In the genomic region with DNA sequence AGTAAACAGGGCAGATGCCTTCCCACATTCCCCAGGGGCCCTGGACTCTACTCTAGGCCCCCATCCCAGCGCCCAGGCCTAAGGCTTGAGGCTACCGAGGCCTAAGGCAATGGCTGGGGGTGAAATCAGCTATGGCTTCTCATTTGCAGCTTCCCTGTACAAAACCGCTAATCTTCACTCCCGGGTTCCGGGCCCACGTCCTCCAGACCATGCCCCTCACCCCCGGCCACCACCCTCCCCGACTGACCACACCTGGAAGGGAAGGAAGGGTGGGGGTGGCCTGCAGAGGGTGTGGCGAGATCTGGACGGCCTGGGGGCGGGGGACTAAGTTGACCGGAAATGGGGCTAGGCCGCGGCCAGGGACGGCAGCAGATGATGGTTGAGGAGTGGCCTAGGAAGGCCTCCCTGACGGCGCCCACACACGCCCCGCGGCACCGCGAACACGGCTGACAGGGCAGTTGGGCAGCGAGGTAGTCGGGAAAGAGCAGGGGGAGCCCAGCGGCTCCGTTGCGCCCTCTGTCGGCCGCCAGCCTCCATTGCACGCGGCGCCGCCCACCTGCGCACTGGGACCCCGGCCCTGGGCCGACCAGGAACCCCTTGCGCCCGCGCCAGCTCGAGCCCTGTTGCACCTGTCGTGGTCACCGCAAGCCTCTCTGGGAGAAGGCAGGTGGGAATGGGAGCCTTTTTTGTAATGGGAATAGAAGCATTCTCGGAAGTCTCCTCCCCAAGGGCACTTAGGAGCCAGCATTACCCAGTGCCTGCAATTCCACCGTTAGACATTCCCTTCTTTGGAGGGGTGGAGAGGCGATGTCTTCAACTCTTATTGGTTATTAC, we compare ENCODE assay signal across 8 cellular contexts.
DNase-seq lines count a peak whose midpoint lies in the region; ATAC-seq lines count a peak whose summit lies in the region.

No MANE protein-coding gene starts in this region.

- peak; percentile 74 for ATAC-seq in HG02588 (IDR thresholded peaks at IDR 0.05; ENCODE audit: unreplicated experiment)
- ATAC-seq in HG03457 (IDR thresholded peaks at IDR 0.05; ENCODE audit: unreplicated experiment) = no peak

- H3K4me3 ChIP-seq in GM08714 (ENCODE audit: low read length) = peak overlapping the region; percentile 34; the same call in 1 of the 2 replicates

- DNase-seq in NCI-H2029 treated with DMSO at 0.1 percent for 48 hours (lab: John Stamatoyannopoulos, UW) (peak; percentile 43), cerebellum (ENCODE audit: low spot score) (peak; percentile 72), kidney glomerular epithelial cell (lab: John Stamatoyannopoulos, UW) (peak; percentile 45)
- peak; percentile 72 for DNase-seq in activated CD4-positive, CD25-positive, alpha-beta regulatory T cell treated with anti-CD3 and anti-CD28 coated beads, Interleukin-2, amount 50 U/mL, for 72 hours
- DNase-seq in stimulated activated CD4-positive, alpha-beta T cell treated with anti-CD3 and anti-CD28 coated beads, Interleukin-15, amount 100 ng/mL, for 48 hours (ENCODE audit: low read depth in 2 of 2) = peak; percentile 19 to 49
